In the genomic region with DNA sequence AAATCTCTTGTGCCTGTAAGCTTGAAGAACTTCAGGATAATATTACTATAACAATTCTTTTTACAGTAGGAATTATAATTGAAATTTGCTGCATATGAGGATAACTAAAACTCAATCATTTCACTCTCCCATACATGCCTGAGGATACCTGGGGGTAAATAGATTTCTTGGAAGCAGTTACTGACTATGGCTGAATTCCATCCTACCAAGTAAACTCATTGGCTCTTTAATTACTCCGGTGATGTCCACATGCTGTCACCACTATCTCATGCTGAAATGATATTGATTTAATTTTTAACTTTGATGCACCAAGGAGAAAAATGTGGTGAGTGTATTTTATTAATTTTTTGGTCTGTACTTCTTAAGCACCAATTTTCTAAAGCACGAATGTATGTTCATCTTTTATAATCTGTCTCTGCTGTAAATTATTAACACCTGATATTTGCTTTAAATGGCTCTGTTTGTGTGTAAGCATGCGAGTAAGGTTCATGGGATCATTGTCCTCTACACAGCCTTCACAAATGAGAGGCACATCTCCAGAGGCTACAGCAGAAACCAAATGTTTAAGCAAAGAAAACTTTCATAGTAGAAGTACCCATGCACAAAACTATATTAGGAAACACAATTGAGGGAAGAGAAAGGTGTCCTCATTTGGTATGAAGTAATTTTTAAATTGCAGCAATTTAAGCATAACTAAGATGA, we compare ENCODE assay signal across 21 cellular contexts.
"Had no signal": no experiment of that assay in that cellular context is flagged by ENCODE, and none has a peak within 500 bp of the region (broad histone marks: within the 10 kb centered on the region; RNA-seq: fewer than 3 reads in every experiment).

No MANE protein-coding gene starts in this region.

- H3K27me3 ChIP-seq: colonic mucosa, esophagus squamous epithelium, gastrocnemius medialis had no signal

- DNase-seq: colonic mucosa; cortex of kidney; effector CD8-positive, alpha-beta T cell; effector memory CD8-positive, alpha-beta T cell; endodermal cell; erythroblast; esophagus squamous epithelium; foreskin fibroblast; foreskin melanocyte; gastrocnemius medialis; glutamatergic neuron; heart right ventricle; hippocampal formation; left cardiac atrium; left ventricle myocardium inferior; lower lobe of right lung; mesenchymal stem cell; mucosa of descending colon; naive B cell had no signal

- H3K4me3 ChIP-seq: colonic mucosa, esophagus squamous epithelium, gastrocnemius medialis, heart right ventricle, left ventricle myocardium inferior, lower lobe of right lung, mucosa of descending colon had no signal

- H3K27ac ChIP-seq: colonic mucosa, epithelial cell of prostate, esophagus squamous epithelium, gastrocnemius medialis, heart right ventricle, left ventricle myocardium inferior, lower lobe of right lung had no signal

- H3K4me1 ChIP-seq: colonic mucosa, esophagus squamous epithelium, gastrocnemius medialis, heart right ventricle, left ventricle myocardium inferior, lower lobe of right lung had no signal

- H3K36me3 ChIP-seq: colonic mucosa, esophagus squamous epithelium, gastrocnemius medialis, heart right ventricle, left ventricle myocardium inferior, lower lobe of right lung had no signal

- H3K9me3 ChIP-seq: colonic mucosa, esophagus squamous epithelium, gastrocnemius medialis, heart right ventricle, left ventricle myocardium inferior, lower lobe of right lung, mucosa of descending colon had no signal

- ATAC-seq: effector memory CD8-positive, alpha-beta T cell; esophagus mucosa; gastrocnemius medialis; heart right ventricle; left cardiac atrium; mucosa of descending colon had no signal
